8 cellular contexts compared by ENCODE assay signal in genomic region chr9:37096628-37097027, GRCh38.
"Had no signal": no experiment of that assay in that cellular context is flagged by ENCODE, and none has a peak within 500 bp of the region (broad histone marks: within the 10 kb centered on the region; RNA-seq: fewer than 3 reads in every experiment).

No MANE protein-coding gene starts in this region.

- DNase-seq: GM23248, GOT3, H7, KBM-7 had no signal

- H3K4me2 ChIP-seq: KMS-11 had no signal

- H3K36me3 ChIP-seq: HAP-1 had no signal

- H3K9me3 ChIP-seq: HAP-1 had no signal

- H3K9ac ChIP-seq: GM23248, KMS-11 had no signal

- H3K4me3 ChIP-seq: GM23248, HAP-1 had no signal

- H3K27ac ChIP-seq: GM23248, HL-60, KMS-11 had no signal

- FAIRE-seq: HTR-8/SVneo had no signal

- H2AFZ ChIP-seq: GM23248 had no signal
